Comparison of ENCODE assay signal across 8 cellular contexts in the genomic region with DNA sequence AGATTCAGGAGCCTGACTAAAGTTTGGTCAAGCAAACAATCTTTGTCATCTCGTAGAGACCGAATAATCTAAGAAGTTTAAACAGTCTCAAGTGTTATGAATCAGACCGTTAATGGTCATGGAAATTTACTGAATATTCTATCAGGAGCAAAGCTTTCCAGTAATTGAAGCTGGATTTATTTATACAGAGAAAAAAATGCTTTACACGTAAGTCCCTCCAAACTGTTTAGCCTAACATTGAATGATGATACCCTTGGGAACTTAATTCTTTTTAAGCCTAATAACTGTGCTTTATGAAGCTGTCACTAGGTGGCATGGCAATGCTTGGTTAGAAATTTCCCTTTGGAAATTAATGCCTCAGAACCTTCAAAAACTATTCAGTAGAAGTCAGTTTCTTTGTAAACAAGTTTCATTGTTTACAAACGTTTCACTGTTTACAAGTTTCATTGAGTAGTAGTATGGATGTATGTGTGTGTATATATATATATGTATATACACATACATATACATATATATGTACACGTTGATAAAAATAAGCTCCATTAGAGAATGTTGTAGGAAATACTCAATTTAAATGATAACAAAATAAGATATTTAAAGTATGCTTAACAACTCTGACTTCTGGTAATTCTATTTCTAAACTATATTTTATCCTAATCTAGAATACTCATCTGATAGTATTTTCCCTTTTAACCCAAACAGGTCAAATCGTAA. TPM values are rescaled to one million over a fixed set of nuclear protein-coding genes. Genes with fewer than 3 reads are reported as not detected.
DNase-seq lines count a peak whose midpoint lies in the region; ATAC-seq and TF ChIP-seq lines count a peak whose summit lies in the region.

No MANE protein-coding gene starts in this region.

- H3K9me3 Mint-ChIP-seq in activated naive CD4-positive, alpha-beta T cell treated with anti-CD3 and anti-CD28 coated beads, Interleukin-2, amount 10 ng/mL, durations not matched to agents 7 days and 5 days = no peaks in the 10 kb centered on the region

- H3K27me3 Mint-ChIP-seq in activated naive CD4-positive, alpha-beta T cell treated with anti-CD3 and anti-CD28 coated beads, Interleukin-2, amount 10 ng/mL, durations not matched to agents 7 days and 5 days = no peaks in the 10 kb centered on the region

- no peak overlapping the region for H3K9ac ChIP-seq in colonic mucosa (ENCODE audit: low read depth in 2 of 2, low read length in 2 of 2)

- CTCF ChIA-PET in activated naive CD4-positive, alpha-beta T cell treated with anti-CD3 and anti-CD28 coated beads, Interleukin-2, amount 10 ng/mL, durations not matched to agents 7 days and 5 days (lab: Charles Lee) = interaction anchor here (0.5 to 4.6 kb wide), 10 partner anchors 32 to 437 kb away, joined by 3 to 57 read pairs (median 3); partner anchors contain the start of genes DEPDC4 and SCYL2

- 41 to 52% methylated on average over 7 of the region's 7 CpGs for WGBS in lung, 2 donors

- H3K36me3 Mint-ChIP-seq in activated naive CD4-positive, alpha-beta T cell treated with anti-CD3 and anti-CD28 coated beads, Interleukin-2, amount 10 ng/mL, durations not matched to agents 7 days and 5 days = no peaks in the 10 kb centered on the region

- no peaks in the 10 kb centered on the region for H3K27me3 ChIP-seq in colonic mucosa
- no peaks in the 10 kb centered on the region for H3K27me3 ChIP-seq in lung (ENCODE audit: control insufficient read depth, insufficient read depth)

- ATAC-seq in HG03175 (IDR thresholded peaks at IDR 0.05; ENCODE audit: unreplicated experiment) (peak; percentile 74), lung (ENCODE audit: insufficient read depth, low FRiP score) (peak; percentile 45)

- H3K4me1 Mint-ChIP-seq in activated naive CD4-positive, alpha-beta T cell treated with anti-CD3 and anti-CD28 coated beads, Interleukin-2, amount 10 ng/mL, durations not matched to agents 7 days and 5 days = no peaks in the 10 kb centered on the region

- intact Hi-C loops in colonic mucosa (cut with DNase I) = loop anchor here (5.0 to 10.0 kb wide), 2 partner anchors 318 to 500 kb away; no protein-coding TSS in a partner anchor

- H3K4me3 ChIP-seq in colonic mucosa = no peak overlapping the region
- no peak overlapping the region for H3K4me3 ChIP-seq in lung

- H3K4me1 ChIP-seq in colonic mucosa = no peaks in the 10 kb centered on the region
- H3K4me1 ChIP-seq in lung (ENCODE audit: control insufficient read depth in 2 of 2, insufficient read depth in 2 of 2, low read length in 2 of 2) = no peaks in the 10 kb centered on the region

- DNase-seq in activated naive CD4-positive, alpha-beta T cell treated with anti-CD3 and anti-CD28 coated beads, Interleukin-2, amount 10 ng/mL, durations not matched to agents 7 days and 5 days = peak; percentile 29
- DNase-seq in activated naive CD4-positive, alpha-beta T cell treated with Interleukin-2 at 50 U/mL for 16 hours = no peak
- peak; percentile 30 to 71 for DNase-seq in NCI-H526 (lab: John Stamatoyannopoulos, UW)
- no peak for DNase-seq in colonic mucosa
- DNase-seq in lung (ENCODE audit: low spot score) = no peak
- DNase-seq in activated CD8-positive, alpha-beta memory T cell treated with anti-CD3 and anti-CD28 coated beads for 24 hours = no peak
- DNase-seq in activated effector memory CD4-positive, alpha-beta T cell treated with anti-CD3 and anti-CD28 coated beads, Interleukin-2, amount 50 U/mL, for 16 hours = no peak

- H3K9me3 ChIP-seq in colonic mucosa (no peaks in the 10 kb centered on the region), lung (ENCODE audit: control insufficient read depth in 2 of 2, insufficient read depth in 1 of 2, low read length in 1 of 2) (no peaks in the 10 kb centered on the region)

- no peak overlapping the region for H3K27ac Mint-ChIP-seq in activated naive CD4-positive, alpha-beta T cell treated with anti-CD3 and anti-CD28 coated beads, Interleukin-2, amount 10 ng/mL, durations not matched to agents 7 days and 5 days

- no peaks in the 10 kb centered on the region for H3K36me3 ChIP-seq in colonic mucosa
- no peaks in the 10 kb centered on the region for H3K36me3 ChIP-seq in lung (ENCODE audit: control insufficient read depth in 2 of 2, insufficient read depth in 2 of 2, low read length in 2 of 2)

- H3K27ac ChIP-seq in colonic mucosa (no peak overlapping the region), lung (ENCODE audit: low read depth in 1 of 2, low read length in 1 of 2) (no peak overlapping the region)

- peak; percentile 74 for TF ChIP-seq CTCF in colonic mucosa (IDR thresholded peaks at IDR 0.05)
- TF ChIP-seq CTCF in lung (IDR thresholded peaks at IDR 0.05; ENCODE audit: control extremely low read depth, extremely low read depth) = peak; percentile 66

- no peak overlapping the region for H3K4me3 Mint-ChIP-seq in activated naive CD4-positive, alpha-beta T cell treated with anti-CD3 and anti-CD28 coated beads, Interleukin-2, amount 10 ng/mL, durations not matched to agents 7 days and 5 days

RNA-seq across cellular contexts. Expression of gene DEPDC4, which starts 32.1 kb away (rescaled TPM):
- total RNA-seq in colonic mucosa = 1 to 10 TPM; 2.8 to 2.9 TPM
- 1 to 10 TPM; 1.6 to 6.2 TPM for total RNA-seq in lung
- polyA plus RNA-seq in lung = under 1 TPM; 0.54 to 0.77 TPM

RNA-seq across cellular contexts. Expression of gene SCYL2, which starts 32.2 kb away (rescaled TPM):
- 10 to 100 TPM; 58.4 to 91.1 TPM for total RNA-seq in colonic mucosa
- total RNA-seq in lung = 100 to 1,000 TPM in 1 of 2 donors, 10 to 100 TPM in 1; 34.2 to 148 TPM
- polyA plus RNA-seq in lung = 10 to 100 TPM; 13.9 to 15.6 TPM

RNA-seq across cellular contexts. Expression of gene ACTR6, which starts 34.1 kb away (rescaled TPM):
- total RNA-seq in colonic mucosa (10 to 100 TPM; 24.3 to 37.7 TPM), lung (10 to 100 TPM; 18.7 to 25.2 TPM)
- polyA plus RNA-seq in lung = 10 to 100 TPM; 12.0 to 16.3 TPM

Comparison
In these comparisons a context has a peak if more than half of its experiments do, and no peak if none do; other contexts are left out.
1. DNase-seq: peak in activated naive CD4-positive, alpha-beta T cell treated with anti-CD3 and anti-CD28 coated beads, Interleukin-2, amount 10 ng/mL, durations not matched to agents 7 days and 5 days (single experiment) and NCI-H526 (2 of 2); none in activated naive CD4-positive, alpha-beta T cell treated with Interleukin-2 at 50 U/mL for 16 hours (single experiment), colonic mucosa (single experiment), lung (single experiment), activated CD8-positive, alpha-beta memory T cell treated with anti-CD3 and anti-CD28 coated beads for 24 hours (single experiment) and activated effector memory CD4-positive, alpha-beta T cell treated with anti-CD3 and anti-CD28 coated beads, Interleukin-2, amount 50 U/mL, for 16 hours (single experiment).